Comparison of ENCODE assay signal across 1 cellular context in genomic region chr12:116415408-116416108, GRCh38.
TF ChIP-seq lines count a peak whose summit lies in the region.

No MANE protein-coding gene starts in this region.

TF ChIP-seq in K562, 482 proteins besides CTCF, POLR2A, EP300 and RAD21 (continued from another document):
- TF ChIP-seq HBP1 (CRISPR knock-in tag; IDR thresholded peaks at IDR 0.05) (0 out of 2 replicates have a peak, but pooled peaks have one; percentile 29), ZBTB26 (CRISPR knock-in tag; IDR thresholded peaks at IDR 0.05) (0 out of 2 replicates have a peak, but pooled peaks have one; percentile 41), POLR2B (IDR thresholded peaks at IDR 0.05; ENCODE audit: low read depth, partially characterized antibody) (no peak)
